7 cellular contexts compared by ENCODE assay signal in genomic region chr2:114935031-114935430, GRCh38.
"Had no signal": no experiment of that assay in that cellular context is flagged by ENCODE, and none has a peak within 500 bp of the region (broad histone marks: within the 10 kb centered on the region; RNA-seq: fewer than 3 reads in every experiment).

No MANE protein-coding gene starts in this region.

- H3K9ac ChIP-seq: KMS-11 had no signal

- H3K4me2 ChIP-seq: KMS-11 had no signal

- DNase-seq: IMR-90, KBM-7, KG1 had no signal

- ATAC-seq: K562 had no signal

- FAIRE-seq: HTR-8/SVneo, K562 had no signal

- H3K4me3 ChIP-seq: K562 had no signal

- H3K27ac ChIP-seq: HL-60, KMS-11 had no signal
